Comparison of ENCODE assay signal across 1 cellular context in genomic region chr15:67523337-67523736, GRCh38.
TF ChIP-seq lines count a peak whose summit lies in the region.

No MANE protein-coding gene starts in this region.

TF ChIP-seq in SK-N-SH, 30 proteins besides CTCF, POLR2A, EP300 and RAD21 (continued from another document):
- TF ChIP-seq REST (IDR thresholded peaks at IDR 0.05; ENCODE audit: low read depth, low read length) (no peak), ZBTB33 (IDR thresholded peaks at IDR 0.05; ENCODE audit: borderline replicate concordance, low read depth) (no peak), POLR2AphosphoS5 (IDR thresholded peaks at IDR 0.05; ENCODE audit: low read depth, low read length) (no peak), SIN3A (IDR thresholded peaks at IDR 0.05; ENCODE audit: borderline replicate concordance, low read depth, low read length) (no peak), YY1 (IDR thresholded peaks at IDR 0.05; ENCODE audit: low read depth) (no peak), ELF1 (IDR thresholded peaks at IDR 0.05) (no peak), FOSL2 (IDR thresholded peaks at IDR 0.05; ENCODE audit: borderline replicate concordance, low read depth) (no peak), MEF2A (IDR thresholded peaks at IDR 0.05; ENCODE audit: borderline replicate concordance, low read depth) (no peak), GABPA (IDR thresholded peaks at IDR 0.05; ENCODE audit: low read depth) (no peak), GATA2 (CRISPR knock-in tag; IDR thresholded peaks at IDR 0.05) (no peak), SMC3 (IDR thresholded peaks at IDR 0.05; ENCODE audit: low read depth, low read length) (no peak), RFX5 (IDR thresholded peaks at IDR 0.05; ENCODE audit: low read length) (no peak), RXRA (IDR thresholded peaks at IDR 0.05; ENCODE audit: borderline replicate concordance, low read depth) (no peak), FOXM1 (IDR thresholded peaks at IDR 0.05; ENCODE audit: low read depth) (no peak), IRF3 (IDR thresholded peaks at IDR 0.05; ENCODE audit: low read depth, low read length) (no peak), NFIC (IDR thresholded peaks at IDR 0.05; ENCODE audit: borderline replicate concordance) (no peak), NRF1 (IDR thresholded peaks at IDR 0.05; ENCODE audit: low read depth, low read length) (no peak)
